ENCODE assay signal across 20 cellular contexts in genomic region chr6:111800468-111800760, GRCh38.
DNase-seq lines count a peak whose midpoint lies in the region; ATAC-seq and TF ChIP-seq lines count a peak whose summit lies in the region.
"Had no signal": no experiment of that assay in that cellular context is flagged by ENCODE, and none has a peak within 500 bp of the region (broad histone marks: within the 10 kb centered on the region; RNA-seq: fewer than 3 reads in every experiment).

No MANE protein-coding gene starts in this region.

- peaks cover 70% of the 10 kb centered on the region for H3K36me3 Mint-ChIP-seq in activated CD4-positive, alpha-beta T cell treated with anti-CD3 and anti-CD28 coated beads for 36 hours (ENCODE audit: low read depth)

- intact Hi-C loops in activated CD4-positive, alpha-beta T cell treated with anti-CD3 and anti-CD28 coated beads for 36 hours (cut with DNase I, micrococcal nuclease): no loop called here
- intact Hi-C loops in sigmoid colon (cut with DNase I): loop anchor here (5.0 kb wide), 1 partner anchor 72 kb away; the partner anchor contains the start of gene FYN
- intact Hi-C loops in colonic mucosa (cut with DNase I): no loop called here
- intact Hi-C loops in prostate gland (cut with DNase I): no loop called here

- H3K9ac ChIP-seq in SK-N-MC (ENCODE audit: insufficient read length): no peak overlapping the region
- no peak overlapping the region for H3K9ac ChIP-seq in colonic mucosa (ENCODE audit: low read depth in 2 of 2, low read length in 2 of 2)

- TF ChIP-seq CTCF in fibroblast of villous mesenchyme (IDR thresholded peaks at IDR 0.05; ENCODE audit: insufficient read depth, low read depth, low read length) (no peak), sigmoid colon (IDR thresholded peaks at IDR 0.05) (no peak), colonic mucosa (IDR thresholded peaks at IDR 0.05) (no peak), prostate gland (IDR thresholded peaks at IDR 0.05) (no peak)

- H3K36me3 ChIP-seq in SK-N-MC (ENCODE audit: insufficient read depth, low read length) (no peaks in the 10 kb centered on the region; the same call in 1 of the 2 replicates), sigmoid colon (no peaks in the 10 kb centered on the region), colonic mucosa (no peaks in the 10 kb centered on the region), prostate gland (no peaks in the 10 kb centered on the region)
- H3K36me3 ChIP-seq: thyroid gland had no signal

- POLR2A ChIA-PET in activated CD4-positive, alpha-beta T cell treated with anti-CD3 and anti-CD28 coated beads for 36 hours (lab: Charles Lee): interaction anchor here (0.7 kb wide), 1 partner anchor 29 kb away, joined by 3 read pairs; no protein-coding TSS in a partner anchor

- no peak for TF ChIP-seq EP300 in sigmoid colon (IDR thresholded peaks at IDR 0.05)

- TF ChIP-seq POLR2A in sigmoid colon (IDR thresholded peaks at IDR 0.05) (no peak), prostate gland (IDR thresholded peaks at IDR 0.05) (no peak)

- H3K4me3 ChIP-seq in SK-N-MC (0 out of 2 replicates have a peak overlapping the region, but pooled peaks have one; percentile 3), fibroblast of villous mesenchyme (ENCODE audit: low read depth, low read length) (peak overlapping the region; percentile 29), sigmoid colon (peak overlapping the region in 2 of 4 donors; percentile 11 to 28), colonic mucosa (no peak overlapping the region), prostate gland (no peak overlapping the region)
- H3K4me3 ChIP-seq: lung, thyroid gland had no signal

- H3K27me3 ChIP-seq in sigmoid colon (no peaks in the 10 kb centered on the region), colonic mucosa (no peaks in the 10 kb centered on the region), prostate gland (replicated peaks; ENCODE audit: insufficient read depth) (no peaks in the 10 kb centered on the region)
- H3K27me3 ChIP-seq: thyroid gland had no signal

- H3K4me1 ChIP-seq in sigmoid colon: peaks cover 0 to 33% (median 24%) of the 10 kb centered on the region in 4 donors
- H3K4me1 ChIP-seq in colonic mucosa: no peaks in the 10 kb centered on the region
- H3K4me1 ChIP-seq in prostate gland (replicated peaks): no peaks in the 10 kb centered on the region

- H3K9me3 Mint-ChIP-seq in activated CD4-positive, alpha-beta T cell treated with anti-CD3 and anti-CD28 coated beads for 36 hours (ENCODE audit: low read depth): no peaks in the 10 kb centered on the region
- H3K9me3 Mint-ChIP-seq: activated T-cell treated with anti-CD3 and anti-CD28 coated beads, Interleukin-2, amount 50 U/mL, for 4 hours; CD14-positive monocyte had no signal

- no peak for ATAC-seq in activated CD4-positive, alpha-beta T cell treated with anti-CD3 and anti-CD28 coated beads for 36 hours
- no peak for ATAC-seq in HG02759 (IDR thresholded peaks at IDR 0.05; ENCODE audit: unreplicated experiment)
- ATAC-seq: activated T-cell treated with anti-CD3 and anti-CD28 coated beads, Interleukin-2, amount 50 U/mL, for 4 hours; SK-N-SH treated with all-trans-retinoic acid at 6 μM for 48 hours had no signal

- peak overlapping the region; percentile 55 for H3K27ac Mint-ChIP-seq in activated CD4-positive, alpha-beta T cell treated with anti-CD3 and anti-CD28 coated beads for 36 hours

- no peaks in the 10 kb centered on the region for H3K27me3 Mint-ChIP-seq in activated CD4-positive, alpha-beta T cell treated with anti-CD3 and anti-CD28 coated beads for 36 hours

- no peak overlapping the region for H3K4me3 Mint-ChIP-seq in activated CD4-positive, alpha-beta T cell treated with anti-CD3 and anti-CD28 coated beads for 36 hours
- H3K4me3 Mint-ChIP-seq: activated T-cell treated with anti-CD3 and anti-CD28 coated beads, Interleukin-2, amount 50 U/mL, for 4 hours; CD14-positive monocyte had no signal

- no peaks in the 10 kb centered on the region for H3K9me3 ChIP-seq in SK-N-MC (ENCODE audit: low read depth, low read length)
- no peaks in the 10 kb centered on the region for H3K9me3 ChIP-seq in sigmoid colon
- no peaks in the 10 kb centered on the region for H3K9me3 ChIP-seq in colonic mucosa
- H3K9me3 ChIP-seq in prostate gland: no peaks in the 10 kb centered on the region
- H3K9me3 ChIP-seq: thyroid gland had no signal

- WGBS in sigmoid colon, 2 donors: 79 to 80% methylated on average over 5 of the region's 5 CpGs
- 65% methylated on average over 5 of the region's 5 CpGs for WGBS in prostate gland

- CTCF ChIA-PET in activated CD4-positive, alpha-beta T cell treated with anti-CD3 and anti-CD28 coated beads for 36 hours (lab: Charles Lee): interaction anchor here (1.0 to 1.8 kb wide), 4 partner anchors 10 to 90 kb away, joined by 3 to 4 read pairs (median 3); no protein-coding TSS in a partner anchor

- DNase-seq in activated CD4-positive, alpha-beta T cell treated with anti-CD3 and anti-CD28 coated beads for 36 hours: no peak
- DNase-seq in activated CD4-positive, alpha-beta T cell treated with anti-CD3 and anti-CD28 coated beads, Interleukin-2, amount 50 U/mL, for 4 hours: no peak
- no peak for DNase-seq in SK-N-MC (ENCODE audit: low read depth, low spot score)
- DNase-seq in fibroblast of villous mesenchyme (ENCODE audit: low read depth): no peak
- DNase-seq in sigmoid colon: no peak
- no peak for DNase-seq in colonic mucosa
- no peak for DNase-seq in prostate gland (ENCODE audit: low spot score)
- DNase-seq: activated CD4-positive, alpha-beta T cell treated with anti-CD3 and anti-CD28 coated beads for 4 hours; activated T-cell treated with anti-CD3 and anti-CD28 coated beads, Interleukin-2, amount 50 U/mL, for 4 hours; DMS53; effector memory CD4-positive, alpha-beta T cell; islet precursor cell; NCI-H1417 treated with DMSO at 0.1 percent for 48 hours; NCI-H2171 treated with DMSO at 0.1 percent for 48 hours; stimulated activated CD4-positive, alpha-beta T cell treated with anti-CD3 and anti-CD28 coated beads, Interleukin-12 subunit alpha, Interleukin-12 subunit beta, amount 100 ng/mL, for 4 hours had no signal

- H3K27ac ChIP-seq in SK-N-MC (no peak overlapping the region), sigmoid colon (peak overlapping the region in 3 of 4 donors; percentile 7 to 35 (median 35)), colonic mucosa (no peak overlapping the region), prostate gland (no peak overlapping the region)

- peaks cover 92% of the 10 kb centered on the region for H3K4me1 Mint-ChIP-seq in activated CD4-positive, alpha-beta T cell treated with anti-CD3 and anti-CD28 coated beads for 36 hours

Comparison
In these comparisons a context has a peak if more than half of its experiments do, and no peak if none do; other contexts are left out.
1. H3K27ac ChIP-seq: peak in sigmoid colon (3 of 4); none in SK-N-MC (single experiment), colonic mucosa (single experiment) and prostate gland (0 of 2).
2. H3K4me3 ChIP-seq: peak in SK-N-MC (single experiment) and fibroblast of villous mesenchyme (single experiment); none in colonic mucosa (single experiment) and prostate gland (0 of 2).